27 cellular contexts compared by ENCODE assay signal in the genomic region with DNA sequence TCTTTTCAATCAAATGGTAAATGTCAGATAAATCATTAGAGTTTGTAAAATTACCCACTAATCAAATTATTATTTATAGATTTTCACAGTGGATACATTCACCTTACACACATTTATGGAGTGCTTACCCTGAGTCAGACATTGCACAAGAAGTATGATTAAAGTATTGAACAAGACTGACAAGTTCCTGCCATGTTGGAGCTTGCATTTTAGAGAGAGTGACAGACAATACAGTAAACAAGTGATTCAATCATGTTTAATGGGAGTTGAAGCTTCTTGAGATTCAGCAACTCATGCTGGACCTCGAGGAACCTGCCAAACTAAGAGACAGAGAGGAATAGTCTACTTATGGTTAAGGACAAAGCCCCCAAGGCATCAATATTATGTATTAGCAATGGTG.
DNase-seq lines count a peak whose midpoint lies in the region; ATAC-seq, FAIRE-seq and TF ChIP-seq lines count a peak whose summit lies in the region.
"Had no signal": no experiment of that assay in that cellular context is flagged by ENCODE, and none has a peak within 500 bp of the region (broad histone marks: within the 10 kb centered on the region; RNA-seq: fewer than 3 reads in every experiment).

No MANE protein-coding gene starts in this region.

- DNase-seq in HPDE6-E6E7 (ENCODE audit: extremely low spot score) (peak; percentile 43), RWPE1 (ENCODE audit: low spot score) (peak; percentile 26), bronchial epithelial cell (ENCODE audit: low read depth) (peak; percentile 89), T-helper 9 cell (no peak), left colon (no peak), upper lobe of left lung (no peak)
- DNase-seq: 8988T; ACHN; AML-193; BE2C; CD4-positive, alpha-beta T cell; CD8-positive, alpha-beta memory T cell; DMS 273 treated with DMSO at 0.1 percent for 48 hours; DMS79; EL; GDM1; GM23248; H7; HCEC 1CT had no signal

- H3K4me1 ChIP-seq in upper lobe of left lung = no peaks in the 10 kb centered on the region
- H3K4me1 ChIP-seq: A549; BE2C; BLaER1 treated with 17β-estradiol and CSF1 and Interleukin-3, amounts not matched to agents 10 nM and 100 nM had no signal

- TF ChIP-seq POLR2A in upper lobe of left lung (IDR thresholded peaks at IDR 0.05) = no peak

- H3K36me3 ChIP-seq in bronchial epithelial cell (ENCODE audit: control insufficient read depth, insufficient read depth, low read length) = no peaks in the 10 kb centered on the region
- H3K36me3 ChIP-seq in upper lobe of left lung = no peaks in the 10 kb centered on the region
- H3K36me3 ChIP-seq: BE2C; BLaER1 treated with 17β-estradiol and CSF1 and Interleukin-3, amounts not matched to agents 10 nM and 100 nM had no signal

- H3K27me3 ChIP-seq in bronchial epithelial cell (ENCODE audit: control insufficient read depth, insufficient read depth, low read length) (no peaks in the 10 kb centered on the region), upper lobe of left lung (no peaks in the 10 kb centered on the region)
- H3K27me3 ChIP-seq: BE2C; BLaER1 treated with 17β-estradiol and CSF1 and Interleukin-3, amounts not matched to agents 10 nM and 100 nM had no signal

- H3K9me3 ChIP-seq in upper lobe of left lung = no peaks in the 10 kb centered on the region
- H3K9me3 ChIP-seq: A549; BE2C; BLaER1 treated with 17β-estradiol and CSF1 and Interleukin-3, amounts not matched to agents 10 nM and 100 nM had no signal

- CTCF ChIA-PET in RWPE1 (lab: Yijun Ruan, JAX) = no interaction called here

- intact Hi-C loops in left colon (cut with DNase I, micrococcal nuclease) = no loop called here

- TF ChIP-seq EP300 in upper lobe of left lung (IDR thresholded peaks at IDR 0.05) = no peak

- FAIRE-seq in bronchial epithelial cell (lab: Jason Lieb, UNC) = no peak
- FAIRE-seq: A549, D721Med, GM12878, GM19239, H1 had no signal

- H3K4me3 ChIP-seq in bronchial epithelial cell (ENCODE audit: low read depth, low read length) = no peak overlapping the region
- no peak overlapping the region for H3K4me3 ChIP-seq in upper lobe of left lung
- H3K4me3 ChIP-seq: A549; BLaER1 treated with 17β-estradiol and CSF1 and Interleukin-3, amounts not matched to agents 10 nM and 100 nM; GM12878; GM23248 had no signal

- H3K27ac ChIP-seq in RWPE1 (no peak overlapping the region), upper lobe of left lung (no peak overlapping the region)
- H3K27ac ChIP-seq: A549; BLaER1 treated with 17β-estradiol and CSF1 and Interleukin-3, amounts not matched to agents 10 nM and 100 nM; GM23248 had no signal

- 50 to 87% methylated on average over 1 of the region's 1 CpG for WGBS in upper lobe of left lung, 2 donors

- ATAC-seq in esophagus mucosa = peak; percentile 68
- ATAC-seq in HG02798 (IDR thresholded peaks at IDR 0.05; ENCODE audit: poor library complexity, unreplicated experiment) = no peak
- ATAC-seq in left colon = no peak
- no peak for ATAC-seq in upper lobe of left lung (ENCODE audit: low FRiP score in 2 of 2)
- ATAC-seq: A549, GM12878 had no signal

- TF ChIP-seq CTCF in RWPE1 (conservative IDR thresholded peaks at IDR 0.05; ENCODE audit: low read depth) (no peak), bronchial epithelial cell (IDR thresholded peaks at IDR 0.05; ENCODE audit: insufficient read depth, low read length, severe bottlenecking) (no peak), upper lobe of left lung (IDR thresholded peaks at IDR 0.05) (no peak)

- POLR2A ChIA-PET in RWPE1 (lab: Yijun Ruan, JAX; ENCODE audit: low non-redundant PET) = no interaction called here

Comparison
In these comparisons a context has a peak if more than half of its experiments do, and no peak if none do; other contexts are left out.
1. DNase-seq: peak in HPDE6-E6E7 (single experiment), RWPE1 (single experiment) and bronchial epithelial cell (single experiment); none in T-helper 9 cell (single experiment), left colon (0 of 2) and upper lobe of left lung (0 of 2).